Comparison of ENCODE assay signal across 11 cellular contexts in the genomic region with DNA sequence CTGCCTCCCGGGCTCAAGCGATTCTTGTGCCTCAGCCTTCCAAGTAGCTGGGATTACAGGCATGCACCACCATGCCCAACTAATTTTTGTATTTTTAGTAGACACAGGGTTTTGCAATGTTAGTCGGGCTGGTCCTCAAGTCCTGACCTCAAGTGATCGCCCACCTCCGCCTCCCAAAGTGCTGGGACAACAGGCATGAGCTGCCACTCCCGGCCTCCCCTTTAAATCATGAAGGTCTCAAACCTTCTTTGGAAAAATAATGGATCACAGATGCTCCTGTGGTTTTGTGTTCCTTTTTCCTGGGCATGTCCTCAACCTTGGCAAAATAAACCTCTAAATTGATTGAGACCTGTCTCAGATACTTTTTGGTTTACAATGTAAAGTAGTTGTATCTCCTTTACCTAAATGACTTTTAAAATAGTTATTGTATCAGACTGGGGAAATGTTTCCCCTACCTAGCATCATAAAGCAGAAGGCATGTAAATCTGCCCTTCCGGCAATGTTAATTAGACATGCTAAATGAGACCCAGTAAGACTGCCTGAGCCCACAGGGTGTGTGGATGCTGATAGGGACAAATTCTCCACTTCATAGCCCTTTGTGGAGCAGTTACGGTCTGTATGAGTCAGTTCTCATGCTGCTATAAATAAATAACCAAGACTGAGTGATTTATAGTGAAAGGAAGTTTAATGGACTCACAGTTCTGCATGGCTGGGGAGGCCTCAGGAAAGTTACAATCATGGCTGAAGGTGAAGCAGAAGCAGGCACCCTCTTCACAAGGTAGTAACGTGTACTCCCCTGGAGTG. TPM values are rescaled to one million over a fixed set of nuclear protein-coding genes. Genes with fewer than 3 reads are reported as not detected.
DNase-seq lines count a peak whose midpoint lies in the region; ATAC-seq and TF ChIP-seq lines count a peak whose summit lies in the region.
"Had no signal": no experiment of that assay in that cellular context is flagged by ENCODE, and none has a peak within 500 bp of the region (broad histone marks: within the 10 kb centered on the region; RNA-seq: fewer than 3 reads in every experiment).

No MANE protein-coding gene starts in this region.

- H3K4me1 ChIP-seq in DOHH2 (ENCODE audit: control insufficient read depth, low read length) (peaks cover 11% of the 10 kb centered on the region), iPS-20b (ENCODE audit: insufficient read depth, low read length) (peaks cover 47% of the 10 kb centered on the region), MM.1S (ENCODE audit: low read length) (peaks cover 15% of the 10 kb centered on the region)
- H3K4me1 ChIP-seq: prostate gland had no signal

- TF ChIP-seq CTCF in DOHH2 (IDR thresholded peaks at IDR 0.05; ENCODE audit: low read depth, low read length, poor library complexity, severe bottlenecking) (no peak), RWPE1 (conservative IDR thresholded peaks at IDR 0.05; ENCODE audit: low read depth) (no peak), MM.1S (IDR thresholded peaks at IDR 0.05; ENCODE audit: low read length) (no peak)

- H3F3A ChIP-seq in DOHH2 (ENCODE audit: control insufficient read depth, insufficient read depth) (no peaks in the 10 kb centered on the region), MM.1S (ENCODE audit: insufficient read depth, low read length) (peaks cover 11% of the 10 kb centered on the region)

- peak overlapping the region; percentile 54; the same call in 1 of the 2 replicates for H3K9ac ChIP-seq in iPS-20b (ENCODE audit: low read depth, low read length)
- no peak overlapping the region for H3K9ac ChIP-seq in MM.1S (ENCODE audit: low read length)

- no peaks in the 10 kb centered on the region for H3K9me2 ChIP-seq in DOHH2 (replicated peaks; ENCODE audit: control insufficient read depth, low read length)
- H3K9me2 ChIP-seq in MM.1S (replicated peaks; ENCODE audit: insufficient read depth, low read length), result no peaks in the 10 kb centered on the region

- CTCF ChIA-PET in RWPE1 (lab: Yijun Ruan, JAX), result no interaction called here

- H3K36me3 ChIP-seq in DOHH2 (ENCODE audit: control insufficient read depth, low read length) (no peaks in the 10 kb centered on the region), iPS-20b (ENCODE audit: insufficient read depth, low read depth, low read length) (peaks cover 4% of the 10 kb centered on the region; the same call in 1 of the 2 replicates), MM.1S (replicated peaks; ENCODE audit: insufficient read depth, low read length) (no peaks in the 10 kb centered on the region)
- H3K36me3 ChIP-seq: prostate gland had no signal

- no peaks in the 10 kb centered on the region for H4K20me1 ChIP-seq in DOHH2 (ENCODE audit: control insufficient read depth, insufficient read depth, low read depth, low read length)
- H4K20me1 ChIP-seq in MM.1S (ENCODE audit: insufficient read depth, low read length), result no peaks in the 10 kb centered on the region

- H3K27ac ChIP-seq in DOHH2 (ENCODE audit: low read depth, low read length) (no peak overlapping the region), RWPE1 (peak overlapping the region; percentile 46), iPS-20b (ENCODE audit: low read length) (peak overlapping the region; percentile 72), MM.1S (ENCODE audit: low read length) (no peak overlapping the region)
- H3K27ac ChIP-seq: prostate gland had no signal

- no peak for DNase-seq in RWPE1 (ENCODE audit: low spot score)
- no peak for DNase-seq in amygdala (lab: John Stamatoyannopoulos, UW)
- no peak for DNase-seq in MM.1S
- DNase-seq in Right ventricle myocardium superior, result no peak
- no peak for DNase-seq in activated CD8-positive, alpha-beta memory T cell treated with anti-CD3 and anti-CD28 coated beads, Interleukin-2, amount 50 U/mL, for 48 hours
- DNase-seq: CD8-positive, alpha-beta memory T cell; NCI-H2171 treated with DMSO at 0.1 percent for 48 hours had no signal

- H3K4me2 ChIP-seq in DOHH2 (ENCODE audit: low read length) (peak overlapping the region; percentile 15), MM.1S (ENCODE audit: low read depth, low read length) (no peak overlapping the region)

- H3K27me3 ChIP-seq in DOHH2 (ENCODE audit: control insufficient read depth, low read length) (no peaks in the 10 kb centered on the region), iPS-20b (ENCODE audit: insufficient read depth, low read length) (no peaks in the 10 kb centered on the region), MM.1S (replicated peaks; ENCODE audit: insufficient read depth, low read length) (no peaks in the 10 kb centered on the region)

- H3K9me3 ChIP-seq in DOHH2 (ENCODE audit: control insufficient read depth, insufficient read depth, low read length) (peaks cover 12% of the 10 kb centered on the region), iPS-20b (ENCODE audit: insufficient read depth, low read depth, low read length) (peaks cover 21% of the 10 kb centered on the region), MM.1S (replicated peaks; ENCODE audit: insufficient read depth, low read length) (no peaks in the 10 kb centered on the region)
- H3K9me3 ChIP-seq: prostate gland had no signal

- no peak overlapping the region for H2AFZ ChIP-seq in MM.1S (ENCODE audit: low read length)

- H3K4me3 ChIP-seq in DOHH2 (ENCODE audit: low read length) (peak overlapping the region; percentile 2; the same call in 1 of the 2 replicates), iPS-20b (ENCODE audit: low read length) (peak overlapping the region; percentile 29; the same call in 1 of the 2 replicates), MM.1S (ENCODE audit: low read length) (no peak overlapping the region)
- H3K4me3 ChIP-seq: prostate gland had no signal

- POLR2A ChIA-PET in RWPE1 (lab: Yijun Ruan, JAX; ENCODE audit: low non-redundant PET), result interaction anchor here (0.9 kb wide), 1 partner anchor 28 kb away, joined by 3 read pairs; no protein-coding TSS in a partner anchor

- H3K79me2 ChIP-seq in DOHH2 (ENCODE audit: control insufficient read depth, low read length) (no peaks in the 10 kb centered on the region), MM.1S (ENCODE audit: low read length) (no peaks in the 10 kb centered on the region)

- intact Hi-C loops in Right ventricle myocardium superior (cut with DNase I), result no loop called here

- ATAC-seq in HG02642 (IDR thresholded peaks at IDR 0.05; ENCODE audit: poor library complexity, unreplicated experiment) (peak; percentile 41), Right ventricle myocardium superior (ENCODE audit: poor library complexity) (no peak)

RNA-seq across cellular contexts. Expression of a gene that starts 27.8 kb away (rescaled TPM):
- 26.1 TPM for total RNA-seq in Right ventricle myocardium superior

RNA-seq across cellular contexts. Expression of a gene that starts 37.2 kb away (rescaled TPM):
- total RNA-seq in Right ventricle myocardium superior, result 2.1 TPM

RNA-seq across cellular contexts. Expression of a gene that starts 37.3 kb away (rescaled TPM):
- 10.7 TPM for total RNA-seq in Right ventricle myocardium superior

RNA-seq across cellular contexts. Expression of a gene that starts 59.0 kb away (rescaled TPM):
- 14.1 TPM for total RNA-seq in Right ventricle myocardium superior

Comparison
In these comparisons a context has a peak if more than half of its experiments do, and no peak if none do; other contexts are left out.
1. H3K27ac ChIP-seq: peak in RWPE1 (single experiment) and iPS-20b (single experiment); none in DOHH2 (single experiment) and MM.1S (single experiment).